Comparison of ENCODE assay signal across 8 cellular contexts in genomic region chr1:154182342-154183044, GRCh38. TPM values are rescaled to one million over a fixed set of nuclear protein-coding genes. Genes with fewer than 3 reads are reported as not detected.
DNase-seq lines count a peak whose midpoint lies in the region; ATAC-seq and TF ChIP-seq lines count a peak whose summit lies in the region.

No MANE protein-coding gene starts in this region.

- no peaks in the 10 kb centered on the region for H3K36me3 ChIP-seq in iPS DF 6.9 (ENCODE audit: control insufficient read depth, insufficient read depth, low read length)
- peaks cover 0 to 21% of the 10 kb centered on the region in 2 donors for H3K36me3 ChIP-seq in gastrocnemius medialis

- in situ Hi-C loops in astrocyte of the spinal cord (cut with HindIII; ENCODE audit: low sequenced_read_pairs) (no loop called here), gastrocnemius medialis (cut with MboI; ENCODE audit: low sequenced_read_pairs in 4 of 4) (loop anchor here in 1 of 4 donors (10.0 kb wide), 1 partner anchor 92 kb away; the partner anchor contains the start of gene HAX1)

- H3K4me1 ChIP-seq in iPS DF 6.9 (ENCODE audit: control insufficient read depth, insufficient read depth, low read length) (no peaks in the 10 kb centered on the region), gastrocnemius medialis (peaks cover 67 to 68% of the 10 kb centered on the region in 2 donors)

- H3K9me3 ChIP-seq in iPS DF 6.9 (ENCODE audit: control insufficient read depth, insufficient read depth, low read length) = no peaks in the 10 kb centered on the region
- H3K9me3 ChIP-seq in gastrocnemius medialis = no peaks in the 10 kb centered on the region

- no peak overlapping the region for H3K27ac ChIP-seq in iPS DF 6.9 (ENCODE audit: low read length)
- peak overlapping the region; percentile 86 to 93 (median 90) for H3K27ac ChIP-seq in gastrocnemius medialis

- WGBS in iPS DF 6.9 (ENCODE audit: insufficient coverage, insufficient read length) = no CpG with 5 or more reads among the region's 36 CpGs

- TF ChIP-seq CTCF in astrocyte of the spinal cord (IDR thresholded peaks at IDR 0.05; ENCODE audit: low read depth, low read length) (no peak), gastrocnemius medialis (IDR thresholded peaks at IDR 0.05 in 4 of 5, conservative IDR thresholded peaks at IDR 0.05 in 1 of 5) (no peak)

- TF ChIP-seq POLR2A in gastrocnemius medialis (IDR thresholded peaks at IDR 0.05) = no peak

- no peaks in the 10 kb centered on the region for H3K27me3 ChIP-seq in iPS DF 6.9 (ENCODE audit: control insufficient read depth, insufficient read depth, low read length)
- H3K27me3 ChIP-seq in gastrocnemius medialis = no peaks in the 10 kb centered on the region

- peak overlapping the region; percentile 96 for H3K4me3 ChIP-seq in astrocyte of the spinal cord (ENCODE audit: low read depth, low read length)
- peak overlapping the region; percentile 86 for H3K4me3 ChIP-seq in iPS DF 6.9 (ENCODE audit: low read length)
- H3K4me3 ChIP-seq in gastrocnemius medialis = peak overlapping the region; percentile 69 to 89 (median 82)

- DNase-seq in ELR (ENCODE audit: low read depth) = peak; percentile 85
- DNase-seq in M059J (ENCODE audit: low read depth) = peak; percentile 78
- peak; percentile 51 for DNase-seq in T-helper 9 cell
- peak; percentile 76 for DNase-seq in astrocyte of the spinal cord (ENCODE audit: low read depth, low spot score)
- no peak for DNase-seq in iPS DF 6.9 (ENCODE audit: low read depth, low spot score)
- peak; percentile 55 to 65 for DNase-seq in gastrocnemius medialis
- no peak for DNase-seq in NCI-H1048 (lab: John Stamatoyannopoulos, UW)

- ATAC-seq in GM21825 (IDR thresholded peaks at IDR 0.05; ENCODE audit: unreplicated experiment) = peak; percentile 54
- peak; percentile 21 to 25 for ATAC-seq in gastrocnemius medialis

- intact Hi-C loops in gastrocnemius medialis (cut with DNase I; ENCODE audit: low total_unique reads) = loop anchor here (1.0 to 10.0 kb wide), 3 partner anchors 38 to 188 kb away; partner anchors contain the start of genes HAX1, RPS27 and UBAP2L

RNA-seq across cellular contexts. Expression of gene TPM3, which starts 9.4 kb away (rescaled TPM):
- 679 and 714 TPM in 2 replicates for total RNA-seq in M059J (2014; rRNA removed; shearing (Covaris generic))
- 1,000 to 10,000 TPM; 1,776 to 3,699 (median 2,786) TPM for total RNA-seq in gastrocnemius medialis

RNA-seq across cellular contexts. Expression of gene CFAP141, which starts 23.6 kb away (rescaled TPM):
- total RNA-seq in M059J (2014; rRNA removed; shearing (Covaris generic)) = not detected in 2 replicates
- not detected for total RNA-seq in gastrocnemius medialis

RNA-seq across cellular contexts. Expression of gene NUP210L, which starts 27.6 kb away (rescaled TPM):
- not detected in 2 replicates for total RNA-seq in M059J (2014; rRNA removed; shearing (Covaris generic))
- under 1 TPM in 3 of 4 donors, not detected in 1; 0.07 to 0.24 (median 0.10) TPM for total RNA-seq in gastrocnemius medialis

RNA-seq across cellular contexts. Expression of gene UBAP2L, which starts 38.3 kb away (rescaled TPM):
- total RNA-seq in M059J (2014; rRNA removed; shearing (Covaris generic)) = 77.8 and 101 TPM in 2 replicates
- 10 to 100 TPM; 38.5 to 72.8 (median 50.8) TPM for total RNA-seq in gastrocnemius medialis

Comparison
In these comparisons a context has a peak if more than half of its experiments do, and no peak if none do; other contexts are left out.
1. DNase-seq: peak in ELR (single experiment), M059J (single experiment), T-helper 9 cell (single experiment), astrocyte of the spinal cord (single experiment) and gastrocnemius medialis (2 of 2); none in iPS DF 6.9 (single experiment) and NCI-H1048 (single experiment).
2. Peak in every context shown above with its lines, with median percentiles within 50 percentile points of each other: H3K4me3 ChIP-seq.